Comparison of ENCODE assay signal across 8 cellular contexts in the genomic region with DNA sequence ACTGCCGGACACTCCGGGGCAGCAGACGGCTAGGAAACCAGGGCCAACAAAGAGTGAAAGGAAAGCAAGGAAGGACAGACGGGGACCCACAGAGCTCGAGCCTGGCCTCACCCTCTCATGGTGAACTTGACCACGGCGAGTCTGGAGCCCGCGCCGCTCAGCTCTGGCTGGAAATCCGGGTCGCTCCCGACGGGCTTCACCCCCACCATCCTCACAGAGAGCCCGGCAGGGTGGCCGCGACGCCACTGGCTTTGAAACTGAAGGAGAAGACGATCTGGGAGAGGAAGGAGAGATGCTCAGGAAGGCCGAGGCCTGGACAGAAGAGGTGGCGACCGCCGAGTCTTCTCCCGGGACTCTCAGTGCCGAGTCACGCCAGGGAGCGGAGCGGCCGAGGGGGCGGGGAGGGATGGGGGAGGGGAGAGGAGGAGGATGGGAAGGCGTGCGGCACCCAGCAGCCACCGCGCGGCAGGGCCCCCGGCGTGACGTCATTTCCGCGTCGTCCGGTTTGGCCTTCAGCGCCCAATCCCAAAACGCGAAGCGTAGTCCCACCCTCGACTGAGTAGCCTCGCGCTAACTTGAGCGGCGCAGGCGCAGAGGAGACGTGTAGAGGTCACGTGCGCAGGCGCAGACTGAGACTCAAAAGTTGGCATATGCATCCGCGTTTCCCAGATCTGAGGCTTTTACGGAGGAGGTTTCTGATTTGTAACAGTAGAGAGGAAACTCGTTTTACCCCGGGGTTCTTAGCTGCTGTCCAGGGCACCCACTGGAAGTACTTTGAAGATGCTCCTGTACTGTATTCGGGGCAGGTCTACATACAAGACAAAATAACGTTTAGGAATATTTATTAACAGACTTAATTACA. TPM values are rescaled to one million over a fixed set of nuclear protein-coding genes. Genes with fewer than 3 reads are reported as not detected.
DNase-seq lines count a peak whose midpoint lies in the region; TF ChIP-seq lines count a peak whose summit lies in the region.

A gene (minus strand): TSS at position 361 of the 862 bp plus-strand sequence. CDS start 152 bp downstream, at position 209.

- H3K9me3 Mint-ChIP-seq in CD8-positive, alpha-beta memory T cell: no peaks in the 10 kb centered on the region

- peak within 1 kb of the TSS; percentile 93 to 100 (median 98) for H3K27ac Mint-ChIP-seq in CD8-positive, alpha-beta memory T cell

- peaks cover 27% of the 10 kb centered on the region for H3K4me1 ChIP-seq in CD8-positive, alpha-beta memory T cell (ENCODE audit: insufficient read depth, low read length)
- peaks cover 6% of the 10 kb centered on the region for H3K4me1 ChIP-seq in effector memory CD4-positive, alpha-beta T cell (ENCODE audit: control insufficient read depth, insufficient read depth, low read length, poor library complexity, severe bottlenecking)

- peak; percentile 97 to 99 (median 99) for DNase-seq in CD8-positive, alpha-beta memory T cell
- DNase-seq in GM20000 (ENCODE audit: low spot score) (peak; percentile 92), HT-29 (ENCODE audit: low spot score) (peak; percentile 95), NOMO-1 (lab: John Stamatoyannopoulos, UW; ENCODE audit: unreplicated experiment in 2 of 2) (peak; percentile 97), lung microvascular endothelial cell (ENCODE audit: low read depth in 2 of 2) (peak; percentile 99)
- peak; percentile 98 to 99 (median 99) for DNase-seq in effector memory CD4-positive, alpha-beta T cell
- DNase-seq in stimulated activated CD4-positive, alpha-beta T cell treated with anti-CD3 and anti-CD28 coated beads, TNF-alpha, amount 100 ng/mL, for 48 hours (ENCODE audit: low read depth in 3 of 3): peak; percentile 99

- H3K9me3 ChIP-seq in CD8-positive, alpha-beta memory T cell (ENCODE audit: low read length): no peaks in the 10 kb centered on the region
- no peaks in the 10 kb centered on the region for H3K9me3 ChIP-seq in effector memory CD4-positive, alpha-beta T cell (ENCODE audit: control insufficient read depth, low read length)

- no peak for TF ChIP-seq CTCF in GM20000 (IDR thresholded peaks at IDR 0.05; ENCODE audit: extremely low read depth, missing control alignments)

- peak within 1 kb of the TSS; percentile 88 to 100 (median 98) for H3K4me3 Mint-ChIP-seq in CD8-positive, alpha-beta memory T cell

- peak within 1 kb of the TSS; percentile 88 for H3K4me3 ChIP-seq in CD8-positive, alpha-beta memory T cell (ENCODE audit: low read length)
- H3K4me3 ChIP-seq in effector memory CD4-positive, alpha-beta T cell (ENCODE audit: insufficient read depth, low read depth, low read length, poor library complexity, severe bottlenecking): peak within 1 kb of the TSS; percentile 91

- no peaks in the 10 kb centered on the region for H3K27me3 Mint-ChIP-seq in CD8-positive, alpha-beta memory T cell

- H3K36me3 ChIP-seq in CD8-positive, alpha-beta memory T cell (ENCODE audit: insufficient read depth, low read length): no peaks in the 10 kb centered on the region
- H3K36me3 ChIP-seq in effector memory CD4-positive, alpha-beta T cell (ENCODE audit: control insufficient read depth, insufficient read depth, low read length): no peaks in the 10 kb centered on the region

- peaks cover 51 to 57% (median 53%) of the 10 kb centered on the region in 3 donors for H3K4me1 Mint-ChIP-seq in CD8-positive, alpha-beta memory T cell

- peaks cover 0 to 27% (median 8%) of the 10 kb centered on the region in 3 donors for H3K36me3 Mint-ChIP-seq in CD8-positive, alpha-beta memory T cell

- POLR2A ChIA-PET in CD8-positive, alpha-beta memory T cell (lab: Charles Lee): interaction anchor here (0.6 to 3.8 kb wide), 2 partner anchors 13 to 983 kb away, joined by 3 to 32 read pairs; a partner anchor contains a TSS
- POLR2A ChIA-PET in activated CD8-positive, alpha-beta memory T cell treated with anti-CD3 and anti-CD28 coated beads for 36 hours (lab: Charles Lee): interaction anchor here (0.6 to 1.9 kb wide), 3 partner anchors 12 to 1905 kb away, joined by 4 to 12 read pairs (median 9); a partner anchor contains a TSS

- H3K27me3 ChIP-seq in CD8-positive, alpha-beta memory T cell (ENCODE audit: insufficient read depth, low read length, poor library complexity, severe bottlenecking): no peaks in the 10 kb centered on the region
- H3K27me3 ChIP-seq in effector memory CD4-positive, alpha-beta T cell (replicated peaks; ENCODE audit: control insufficient read depth, insufficient read depth, low read length, poor library complexity, severe bottlenecking): no peaks in the 10 kb centered on the region

- H3K27ac ChIP-seq in CD8-positive, alpha-beta memory T cell (ENCODE audit: low read depth, low read length): peak within 1 kb of the TSS; percentile 87
- peak within 1 kb of the TSS; percentile 87 for H3K27ac ChIP-seq in effector memory CD4-positive, alpha-beta T cell (ENCODE audit: insufficient read depth, low read length, poor library complexity, severe bottlenecking)

- CTCF ChIA-PET in CD8-positive, alpha-beta memory T cell (lab: Charles Lee): interaction anchor here (0.9 to 2.7 kb wide), 2 partner anchors 10 to 13 kb away, joined by 3 to 16 read pairs; a partner anchor contains a TSS
- CTCF ChIA-PET in activated CD8-positive, alpha-beta memory T cell treated with anti-CD3 and anti-CD28 coated beads for 36 hours (lab: Charles Lee): interaction anchor here (1.6 kb wide), 2 partner anchors 9 to 13 kb away, joined by 4 read pairs; a partner anchor contains a TSS

RNA-seq across cellular contexts. Expression of the gene that starts here (rescaled TPM):
- total RNA-seq in CD8-positive, alpha-beta memory T cell: 10 to 100 TPM; 86.8 to 91.6 TPM
- polyA plus RNA-seq in CD8-positive, alpha-beta memory T cell: 57.1 TPM
- total RNA-seq in HT-29 (2014; rRNA removed; shearing (Covaris generic)): 25.7 and 27.1 TPM in 2 replicates
- total RNA-seq in activated CD8-positive, alpha-beta memory T cell treated with anti-CD3 and anti-CD28 coated beads for 36 hours: 10 to 100 TPM; 87.3 to 93.4 TPM
- total RNA-seq in lung microvascular endothelial cell: 9.2 and 9.9 TPM in 2 replicates

Comparison
In these comparisons a context has a peak if more than half of its experiments do, and no peak if none do; other contexts are left out.
1. Peak in every context shown above with its lines: DNase-seq, H3K4me3 ChIP-seq and H3K27ac ChIP-seq.